ENCODE assay signal across 18 cellular contexts in the genomic region with DNA sequence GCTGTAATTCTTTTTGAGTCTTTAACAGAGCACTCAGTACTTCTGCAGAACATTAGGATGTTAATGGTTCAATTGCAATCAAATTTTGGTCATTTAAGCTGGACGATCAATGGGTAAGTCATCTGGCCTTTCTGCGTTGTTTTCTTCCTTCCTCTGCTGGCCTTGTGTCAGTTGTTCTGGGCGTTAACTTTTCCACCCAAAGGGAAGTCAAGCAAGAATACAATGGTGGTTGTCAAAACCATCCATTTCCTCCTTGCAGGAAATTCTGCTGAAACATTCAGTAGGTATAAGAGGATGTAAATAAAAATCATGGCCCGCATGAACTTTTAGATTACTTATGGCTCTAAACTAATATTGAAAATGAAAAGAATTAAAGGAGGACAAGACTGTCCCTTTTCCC.
DNase-seq lines count a peak whose midpoint lies in the region; ATAC-seq and TF ChIP-seq lines count a peak whose summit lies in the region.
"Had no signal": no experiment of that assay in that cellular context is flagged by ENCODE, and none has a peak within 500 bp of the region (broad histone marks: within the 10 kb centered on the region; RNA-seq: fewer than 3 reads in every experiment).

No MANE protein-coding gene starts in this region.

- H3K36me3 Mint-ChIP-seq in endothelial cell (ENCODE audit: low read depth, unreplicated experiment) = no peaks in the 10 kb centered on the region

- H4K8ac ChIP-seq in trophoblast cell (ENCODE audit: low read depth, low read length) = no peak overlapping the region

- no peak overlapping the region for H3K4me3 ChIP-seq in Loucy (ENCODE audit: low read length, poor library complexity, severe bottlenecking)
- no peak overlapping the region for H3K4me3 ChIP-seq in trophoblast cell (ENCODE audit: low read depth, low read length)
- no peak overlapping the region for H3K4me3 ChIP-seq in dorsolateral prefrontal cortex
- H3K4me3 ChIP-seq: GM23338 had no signal

- H3K14ac ChIP-seq in trophoblast cell (ENCODE audit: low read length) = no peak overlapping the region

- H2BK12ac ChIP-seq in trophoblast cell (ENCODE audit: low read length) = no peak overlapping the region

- peak overlapping the region; percentile 0; the same call in 1 of the 2 replicates for H2AFZ ChIP-seq in Loucy (ENCODE audit: low read length)
- H2AFZ ChIP-seq in trophoblast cell (ENCODE audit: insufficient read depth, low read length, poor library complexity) = no peak overlapping the region
- H2AFZ ChIP-seq: GM23338 had no signal

- H3K9me3 Mint-ChIP-seq in endothelial cell (ENCODE audit: unreplicated experiment) = no peaks in the 10 kb centered on the region
- H3K9me3 Mint-ChIP-seq: CD4-positive, alpha-beta T cell; GM23338 had no signal

- peak overlapping the region; percentile 40 for H3K27ac Mint-ChIP-seq in endothelial cell (ENCODE audit: unreplicated experiment)
- H3K27ac Mint-ChIP-seq: CD4-positive, alpha-beta T cell; GM23338 had no signal

- H3K79me1 ChIP-seq in trophoblast cell (ENCODE audit: low read length) = no peaks in the 10 kb centered on the region

- no peak overlapping the region for H3K4me2 ChIP-seq in Loucy (ENCODE audit: low read depth, low read length, poor library complexity, severe bottlenecking)
- no peak overlapping the region for H3K4me2 ChIP-seq in trophoblast cell (ENCODE audit: low read length)
- H3K4me2 ChIP-seq: GM23338 had no signal

- H3K9ac ChIP-seq in Loucy (ENCODE audit: low read depth, low read length, poor library complexity, severe bottlenecking) (no peak overlapping the region), trophoblast cell (ENCODE audit: low read length) (no peak overlapping the region)

- H3K4me3 Mint-ChIP-seq in endothelial cell (ENCODE audit: unreplicated experiment) = no peak overlapping the region
- H3K4me3 Mint-ChIP-seq: CD4-positive, alpha-beta T cell; GM23338 had no signal

- H3K27me3 Mint-ChIP-seq in endothelial cell (ENCODE audit: unreplicated experiment) = no peaks in the 10 kb centered on the region
- H3K27me3 Mint-ChIP-seq: CD4-positive, alpha-beta T cell had no signal

- H4K12ac ChIP-seq in trophoblast cell (ENCODE audit: low read depth, low read length) = no peak overlapping the region

- H3K23ac ChIP-seq in trophoblast cell (ENCODE audit: low read length) = peak overlapping the region; percentile 95

- H3K9me3 ChIP-seq in Loucy (ENCODE audit: insufficient read depth, low read depth, low read length) (no peaks in the 10 kb centered on the region), trophoblast cell (ENCODE audit: insufficient read depth, low read depth, low read length) (no peaks in the 10 kb centered on the region)
- H3K9me3 ChIP-seq: BE2C, Caco-2 had no signal

- H3K27ac ChIP-seq in trophoblast cell (ENCODE audit: low read depth, low read length) = no peak overlapping the region
- H3K27ac ChIP-seq in dorsolateral prefrontal cortex = no peak overlapping the region
- H3K27ac ChIP-seq: C4-2B had no signal

- peaks cover 16% of the 10 kb centered on the region for H3K4me1 Mint-ChIP-seq in endothelial cell (ENCODE audit: unreplicated experiment)

- H3K36me3 ChIP-seq in Loucy (ENCODE audit: insufficient read depth, low read length) = no peaks in the 10 kb centered on the region
- no peaks in the 10 kb centered on the region for H3K36me3 ChIP-seq in trophoblast cell (ENCODE audit: control insufficient read depth in 1 of 2, insufficient read depth in 2 of 2, low read length in 2 of 2)
- H3K36me3 ChIP-seq: BE2C had no signal

- no peaks in the 10 kb centered on the region for H3K4me1 ChIP-seq in Loucy (ENCODE audit: insufficient read depth, low read length, poor library complexity, severe bottlenecking)
- no peaks in the 10 kb centered on the region for H3K4me1 ChIP-seq in trophoblast cell (ENCODE audit: control insufficient read depth in 1 of 2, insufficient read depth in 2 of 2, low read length in 2 of 2)
- H3K4me1 ChIP-seq: BE2C, Caco-2 had no signal

- no peaks in the 10 kb centered on the region for H3K79me2 ChIP-seq in Loucy (ENCODE audit: insufficient read depth, low read length)
- no peaks in the 10 kb centered on the region for H3K79me2 ChIP-seq in trophoblast cell (ENCODE audit: control insufficient read depth, insufficient read depth, low read length, poor library complexity)

- H3K9me2 ChIP-seq in Loucy (replicated peaks; ENCODE audit: low read depth, low read length) = no peaks in the 10 kb centered on the region

- intact Hi-C loops in left ventricle myocardium superior (cut with micrococcal nuclease) = no loop called here
- intact Hi-C loops in left cardiac atrium (cut with DNase I) = no loop called here
- intact Hi-C loops in dorsolateral prefrontal cortex (cut with DNase I) = no loop called here

- no peak for DNase-seq in left ventricle myocardium superior
- no peak for DNase-seq in left cardiac atrium
- DNase-seq in endothelial cell (ENCODE audit: low spot score) = no peak
- no peak for DNase-seq in trophoblast cell
- DNase-seq in dorsolateral prefrontal cortex = no peak
- no peak for DNase-seq in DMS153 treated with DMSO at 0.1 percent for 48 hours (lab: John Stamatoyannopoulos, UW; ENCODE audit: unreplicated experiment)
- no peak for DNase-seq in activated CD4-positive, alpha-beta T cell treated with anti-CD3 and anti-CD28 coated beads, Interleukin-2, amount 50 U/mL, for 4 hours
- DNase-seq: ACHN; BE2C; Caco-2; CD4-positive, alpha-beta T cell; DMS79; GF-D8; HCEC 1CT; IMR-90 had no signal

- no peak overlapping the region for H2BK5ac ChIP-seq in trophoblast cell (ENCODE audit: low read depth, low read length, poor library complexity)

- no peak overlapping the region for H2AK5ac ChIP-seq in trophoblast cell (ENCODE audit: low read length)

- H3F3A ChIP-seq in Loucy (ENCODE audit: low read depth) = no peaks in the 10 kb centered on the region

- no peak overlapping the region for H3K4ac ChIP-seq in trophoblast cell (ENCODE audit: low read depth, low read length)

- no peaks in the 10 kb centered on the region for H4K20me1 ChIP-seq in Loucy (ENCODE audit: insufficient read depth, low read length, poor library complexity, severe bottlenecking)

- no peak overlapping the region for H4K91ac ChIP-seq in trophoblast cell (ENCODE audit: low read depth, low read length)

- no peak overlapping the region for H3K18ac ChIP-seq in trophoblast cell (ENCODE audit: low read length)

- no peaks in the 10 kb centered on the region for H3K27me3 ChIP-seq in Loucy (ENCODE audit: insufficient read depth, low read length, poor library complexity, severe bottlenecking)
- no peaks in the 10 kb centered on the region for H3K27me3 ChIP-seq in trophoblast cell (ENCODE audit: insufficient read depth, low read length)
- H3K27me3 ChIP-seq in dorsolateral prefrontal cortex = no peaks in the 10 kb centered on the region
- H3K27me3 ChIP-seq: BE2C had no signal

- H2BK120ac ChIP-seq in trophoblast cell (ENCODE audit: insufficient read depth, low read length, poor library complexity) = no peak overlapping the region

- WGBS in trophoblast cell (ENCODE audit: extremely low coverage, insufficient coverage, insufficient read length) = no CpG with 5 or more reads among the region's 4 CpGs

- TF ChIP-seq CTCF in Loucy (conservative IDR thresholded peaks at IDR 0.05; ENCODE audit: low read length) (no peak), endothelial cell (IDR thresholded peaks at IDR 0.05; ENCODE audit: unreplicated experiment) (no peak), dorsolateral prefrontal cortex (IDR thresholded peaks at IDR 0.05 in 54 of 56, conservative IDR thresholded peaks at IDR 0.05 in 2 of 56; ENCODE audit: low read depth in 1 of 56, partially characterized antibody in 56 of 56) (no peak)

- ATAC-seq in left ventricle myocardium superior (peak; percentile 26), left cardiac atrium (no peak)
- ATAC-seq: GM23338 had no signal
